ENCODE assay signal across 2 cellular contexts in the genomic region with DNA sequence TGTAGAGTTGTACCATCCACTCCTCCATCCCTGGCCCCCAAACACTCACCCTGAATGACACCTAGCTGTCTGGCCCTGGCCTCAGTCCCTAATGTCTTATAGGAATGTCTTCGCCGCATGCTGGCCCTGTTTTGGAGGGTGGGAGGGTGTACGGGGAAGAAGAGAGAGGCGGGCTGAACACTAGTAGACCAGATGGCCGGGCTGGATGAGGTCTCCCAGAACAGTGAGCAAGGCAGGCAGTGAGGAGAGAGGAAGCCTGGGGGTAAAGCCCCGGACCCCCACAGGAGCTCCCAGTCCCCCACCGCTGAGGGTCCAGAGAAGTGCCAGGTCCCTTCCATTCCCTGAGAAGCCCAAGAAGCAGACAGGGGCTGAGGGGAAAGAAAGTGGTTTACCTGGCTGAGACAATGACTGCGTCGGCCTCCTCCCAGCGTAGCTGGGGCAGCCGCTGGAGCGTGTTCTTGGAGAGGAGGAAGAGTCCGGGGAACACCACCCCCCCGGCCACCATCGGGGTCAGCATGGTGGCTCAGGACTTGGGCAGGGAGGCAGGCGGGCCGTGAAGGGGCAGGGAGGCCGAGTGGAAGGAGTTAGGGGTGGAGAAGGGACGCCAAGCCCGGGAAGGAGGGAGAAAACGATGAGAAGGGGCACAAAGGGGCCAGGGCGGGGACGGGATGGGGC.
TF ChIP-seq lines count a peak whose summit lies in the region.

No MANE protein-coding gene starts in this region.

TF ChIP-seq in SK-N-SH treated with all-trans-retinoic acid at 6 μM for 48 hours, 23 proteins besides CTCF, POLR2A, EP300 and RAD21:
- TF ChIP-seq OSR1 (CRISPR knock-in tag; IDR thresholded peaks at IDR 0.05) (no peak), ISL1 (CRISPR knock-in tag; IDR thresholded peaks at IDR 0.05) (no peak), TCF4 (CRISPR knock-in tag; IDR thresholded peaks at IDR 0.05; ENCODE audit: borderline replicate concordance) (no peak), ZFP3 (CRISPR knock-in tag; IDR thresholded peaks at IDR 0.05) (no peak), ESRRG (CRISPR knock-in tag; IDR thresholded peaks at IDR 0.05) (no peak), PPARA (CRISPR knock-in tag; IDR thresholded peaks at IDR 0.05; ENCODE audit: borderline replicate concordance) (no peak), ZC3H10 (CRISPR knock-in tag; IDR thresholded peaks at IDR 0.05) (no peak), ZNF565 (CRISPR knock-in tag; conservative IDR thresholded peaks at IDR 0.05; ENCODE audit: low read depth) (no peak), ZNF70 (CRISPR knock-in tag; IDR thresholded peaks at IDR 0.05) (no peak), ZNF8 (CRISPR knock-in tag; IDR thresholded peaks at IDR 0.05) (no peak), ZFP30 (CRISPR knock-in tag; IDR thresholded peaks at IDR 0.05) (no peak), SNAI2 (CRISPR knock-in tag; IDR thresholded peaks at IDR 0.05) (no peak), RARB (CRISPR knock-in tag; IDR thresholded peaks at IDR 0.05) (no peak)
- TF ChIP-seq, protein P1, sequence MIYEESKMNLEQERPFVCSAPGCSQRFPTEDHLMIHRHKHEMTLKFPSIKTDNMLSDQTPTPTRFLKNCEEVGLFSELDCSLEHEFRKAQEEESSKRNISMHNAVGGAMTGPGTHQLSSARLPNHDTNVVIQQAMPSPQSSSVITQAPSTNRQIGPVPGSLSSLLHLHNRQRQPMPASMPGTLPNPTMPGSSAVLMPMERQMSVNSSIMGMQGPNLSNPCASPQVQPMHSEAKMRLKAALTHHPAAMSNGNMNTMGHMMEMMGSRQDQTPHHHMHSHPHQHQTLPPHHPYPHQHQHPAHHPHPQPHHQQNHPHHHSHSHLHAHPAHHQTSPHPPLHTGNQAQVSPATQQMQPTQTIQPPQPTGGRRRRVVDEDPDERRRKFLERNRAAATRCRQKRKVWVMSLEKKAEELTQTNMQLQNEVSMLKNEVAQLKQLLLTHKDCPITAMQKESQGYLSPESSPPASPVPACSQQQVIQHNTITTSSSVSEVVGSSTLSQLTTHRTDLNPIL (CRISPR knock-in tag; IDR thresholded peaks at IDR 0.05; ENCODE audit: low read depth), result no peak
TF ChIP-seq in SK-N-SH treated with all-trans-retinoic acid at 6 μM for 48 hours: peak in this region for 0.

TF ChIP-seq in endothelial cell of umbilical vein, 7 proteins besides CTCF, POLR2A, EP300 and RAD21:
- TF ChIP-seq FOS (IDR thresholded peaks at IDR 0.05; ENCODE audit: borderline replicate concordance, insufficient read depth, low read length), result no peak
- TF ChIP-seq EZH2 (IDR thresholded peaks at IDR 0.05; ENCODE audit: borderline replicate concordance, low read depth, low read length, severe bottlenecking), result peak; percentile 75
TF ChIP-seq in endothelial cell of umbilical vein: peak in this region for 1.
